9 cellular contexts compared by ENCODE assay signal in genomic region chr17:59331929-59332889, GRCh38. TPM values are rescaled to one million over a fixed set of nuclear protein-coding genes. Genes with fewer than 3 reads are reported as not detected.
DNase-seq lines count a peak whose midpoint lies in the region; ATAC-seq, FAIRE-seq and TF ChIP-seq lines count a peak whose summit lies in the region.
"Had no signal": no experiment of that assay in that cellular context is flagged by ENCODE, and none has a peak within 500 bp of the region (broad histone marks: within the 10 kb centered on the region; RNA-seq: fewer than 3 reads in every experiment).

No MANE protein-coding gene starts in this region.

- H3K79me2 ChIP-seq in DOHH2 (ENCODE audit: control insufficient read depth, low read length) (no peaks in the 10 kb centered on the region), GM12878 (ENCODE audit: control insufficient read depth, insufficient read depth, low read length) (peaks cover 3% of the 10 kb centered on the region)

- TF ChIP-seq RAD21 in GM12878 (IDR thresholded peaks at IDR 0.05; ENCODE audit: insufficient read depth, low read depth, low read length), result no peak

- no peak for TF ChIP-seq POLR2A in GM12878 (IDR thresholded peaks at IDR 0.05; ENCODE audit: low read depth, low read length)

- ATAC-seq in Panc1 (peak; percentile 10; the same call in 1 of the 2 replicates), GM12878 (peak; percentile 23), HG03439 (IDR thresholded peaks at IDR 0.05; ENCODE audit: unreplicated experiment) (no peak)

- H3F3A ChIP-seq in DOHH2 (ENCODE audit: control insufficient read depth, insufficient read depth), result peaks cover 11% of the 10 kb centered on the region

- no peak for TF ChIP-seq EP300 in GM12878 (IDR thresholded peaks at IDR 0.05; ENCODE audit: borderline replicate concordance in 1 of 2, control insufficient read depth in 1 of 2, low read depth in 2 of 2, low read length in 2 of 2)

- intact Hi-C loops in Panc1 (cut with micrococcal nuclease; ENCODE audit: unreplicated experiment), result no loop called here
- intact Hi-C loops in GM12878 (cut with micrococcal nuclease; ENCODE audit: unreplicated experiment), result loop anchor here (5.0 kb wide), 1 partner anchor 40 kb away; no protein-coding TSS in a partner anchor

- peak overlapping the region; percentile 85 for H2AFZ ChIP-seq in GM12878 (ENCODE audit: control insufficient read depth, low read depth, low read length)

- no peaks in the 10 kb centered on the region for H3K9me2 ChIP-seq in DOHH2 (replicated peaks; ENCODE audit: control insufficient read depth, low read length)

- H3K4me3 ChIP-seq in DOHH2 (ENCODE audit: low read length), result peak overlapping the region; percentile 77
- H3K4me3 ChIP-seq in H7 (ENCODE audit: insufficient read depth, low read depth, low read length), result peak overlapping the region; percentile 68
- peak overlapping the region; percentile 51 to 57 for H3K4me3 ChIP-seq in Panc1 (ENCODE audit: low read depth in 2 of 2, low read length in 2 of 2)
- H3K4me3 ChIP-seq in GM12878, result peak overlapping the region; percentile 76
- H3K4me3 ChIP-seq in iPS-18a (ENCODE audit: low read length), result peak overlapping the region; percentile 63
- peak overlapping the region; percentile 90 for H3K4me3 ChIP-seq in skeletal muscle cell (ENCODE audit: low read depth, low read length)

- H3K27ac ChIP-seq in DOHH2 (ENCODE audit: low read depth, low read length) (no peak overlapping the region), Panc1 (ENCODE audit: low read length) (no peak overlapping the region), GM12878 (ENCODE audit: control insufficient read depth, insufficient read depth) (no peak overlapping the region), iPS-18a (ENCODE audit: low read length) (no peak overlapping the region)

- TF ChIP-seq CTCF in DOHH2 (IDR thresholded peaks at IDR 0.05; ENCODE audit: low read depth, low read length, poor library complexity, severe bottlenecking) (no peak), Panc1 (IDR thresholded peaks at IDR 0.05) (no peak), GM12878 (IDR thresholded peaks at IDR 0.05 in 2 of 3, conservative IDR thresholded peaks at IDR 0.05 in 1 of 3; ENCODE audit: control insufficient read depth in 2 of 3, extremely low read depth in 1 of 3, insufficient read depth in 1 of 3, low read depth in 3 of 3, low read length in 3 of 3) (no peak)

- RAD21 ChIA-PET in GM12878 (lab: Charles Lee; ENCODE audit: unreplicated experiment), result interaction anchor here (1.0 to 6.0 kb wide), 6 partner anchors 21 to 108 kb away, joined by 3 to 126 read pairs (median 6); no protein-coding TSS in a partner anchor

- H3K27me3 ChIP-seq in DOHH2 (ENCODE audit: control insufficient read depth, low read length) (peaks cover 36% of the 10 kb centered on the region), H7 (ENCODE audit: control insufficient read depth, insufficient read depth, low read length) (peaks cover 32% of the 10 kb centered on the region), Panc1 (ENCODE audit: control insufficient read depth, insufficient read depth, low read length) (peaks cover 4% of the 10 kb centered on the region; the same call in 1 of the 2 replicates), GM12878 (replicated peaks in 1 of 2; ENCODE audit: control insufficient read depth in 2 of 2, insufficient read depth in 2 of 2, low read length in 1 of 2) (peaks cover 0 to 7% of the 10 kb centered on the region in 2 experiments; a peak in 2 of 4 replicates), iPS-18a (ENCODE audit: control insufficient read depth, insufficient read depth, low read length) (peaks cover 33% of the 10 kb centered on the region)

- H3K9me3 ChIP-seq in DOHH2 (ENCODE audit: control insufficient read depth, insufficient read depth, low read length), result no peaks in the 10 kb centered on the region
- H3K9me3 ChIP-seq in Panc1 (ENCODE audit: control insufficient read depth, insufficient read depth, low read depth, low read length), result no peaks in the 10 kb centered on the region
- H3K9me3 ChIP-seq in GM12878 (replicated peaks; ENCODE audit: control insufficient read depth, insufficient read depth, low read length), result no peaks in the 10 kb centered on the region
- no peaks in the 10 kb centered on the region for H3K9me3 ChIP-seq in iPS-18a (ENCODE audit: control insufficient read depth, low read depth, low read length)

- H3K36me3 ChIP-seq in DOHH2 (ENCODE audit: control insufficient read depth, low read length) (no peaks in the 10 kb centered on the region), H7 (replicated peaks; ENCODE audit: control insufficient read depth, insufficient read depth, low read length) (no peaks in the 10 kb centered on the region), Panc1 (ENCODE audit: control insufficient read depth, insufficient read depth, low read length) (no peaks in the 10 kb centered on the region; the same call in 1 of the 2 replicates), GM12878 (ENCODE audit: control insufficient read depth in 2 of 2, insufficient read depth in 2 of 2, low read length in 1 of 2) (no peaks in the 10 kb centered on the region), iPS-18a (ENCODE audit: control insufficient read depth, low read depth, low read length) (no peaks in the 10 kb centered on the region)

- CTCF ChIA-PET in Panc1 (lab: Charles Lee) (no interaction called here), GM12878 (lab: Yijun Ruan, JAX) (interaction anchor here (0.9 to 6.9 kb wide), 6 partner anchors 22 to 108 kb away, joined by 3 to 53 read pairs (median 4); no protein-coding TSS in a partner anchor)

- POLR2A ChIA-PET in Panc1 (lab: Charles Lee) (no interaction called here), GM12878 (lab: Charles Lee) (interaction anchor here (1.6 kb wide), 1 partner anchor 32 kb away, joined by 4 read pairs; no protein-coding TSS in a partner anchor)

- in situ Hi-C loops in Panc1 (cut with HindIII; ENCODE audit: low pct_unique_long_range_greater_than_20kb, low sequenced_read_pairs), result no loop called here
- in situ Hi-C loops in GM12878 (cut with MboI), result no loop called here

- H3K4me2 ChIP-seq in DOHH2 (ENCODE audit: low read length), result peak overlapping the region; percentile 90
- H3K4me2 ChIP-seq in GM12878 (ENCODE audit: control insufficient read depth, insufficient read depth), result peak overlapping the region; percentile 93

- 1% methylated on average over 62 of the region's 96 CpGs for WGBS in GM12878 (ENCODE audit: insufficient coverage, insufficient replicate concordance, low lambda C conversion rate, missing lambda C conversion rate)

- H3K9ac ChIP-seq in GM12878 (ENCODE audit: control insufficient read depth, insufficient read depth, low read length) (peak overlapping the region; percentile 49), iPS-18a (ENCODE audit: low read length) (no peak overlapping the region)

- DNase-seq in H7 (peak; percentile 76), Panc1 (ENCODE audit: low read depth, low spot score) (no peak), GM12878 (ENCODE audit: low read depth, low spot score) (no peak), skeletal muscle cell (ENCODE audit: low read depth) (no peak), amniotic stem cell (lab: John Stamatoyannopoulos, UW) (no peak)

- BruUV-seq in Panc1 (replicated peaks; lab: Mats Ljungman, UMichigan) (no TSS peak), GM12878 (replicated peaks; lab: Mats Ljungman, UMichigan) (no TSS peak)

- H3K4me1 ChIP-seq in DOHH2 (ENCODE audit: control insufficient read depth, low read length), result peaks cover 46% of the 10 kb centered on the region
- H3K4me1 ChIP-seq in Panc1 (ENCODE audit: control insufficient read depth, insufficient read depth, low read length), result peaks cover 9% of the 10 kb centered on the region
- peaks cover 17% of the 10 kb centered on the region for H3K4me1 ChIP-seq in GM12878 (ENCODE audit: control insufficient read depth, insufficient read depth, low read length)
- peaks cover 10% of the 10 kb centered on the region for H3K4me1 ChIP-seq in iPS-18a (ENCODE audit: control insufficient read depth, low read depth, low read length)

- FAIRE-seq in GM12878 (lab: Jason Lieb, UNC), result no peak
- FAIRE-seq: TTC549 had no signal

- SMC1A ChIA-PET in GM12878 (lab: Charles Lee; ENCODE audit: uncharacterized antibody, unreplicated experiment), result interaction anchor here (0.7 to 2.8 kb wide), 11 partner anchors 15 to 107 kb away, joined by 3 to 11 read pairs (median 3); no protein-coding TSS in a partner anchor

- H4K20me1 ChIP-seq in DOHH2 (ENCODE audit: control insufficient read depth, insufficient read depth, low read depth, low read length), result no peaks in the 10 kb centered on the region
- H4K20me1 ChIP-seq in GM12878 (ENCODE audit: control insufficient read depth, insufficient read depth), result no peaks in the 10 kb centered on the region; the same call in 1 of the 2 replicates

TF ChIP-seq in GM12878, 131 proteins besides CTCF, POLR2A, EP300 and RAD21 (continues in another document):
- 0 out of 2 replicates have a peak, but pooled peaks have one; percentile 13 for TF ChIP-seq RB1 (IDR thresholded peaks at IDR 0.05; ENCODE audit: borderline replicate concordance)
- no peak for TF ChIP-seq TBL1XR1 (IDR thresholded peaks at IDR 0.05; ENCODE audit: low read depth, low read length)

RNA-seq across cellular contexts. Expression of gene YPEL2, which starts 0.8 kb away (rescaled TPM):
- total RNA-seq in H7 (2014; rRNA removed; shearing (Covaris generic)), result 0.63 and 2.4 TPM in 2 replicates
- total RNA-seq in Panc1 (2021; ENCODE audit: unreplicated experiment) (1.1 TPM), GM12878 (2014; rRNA removed) (0.45 and 0.71 TPM in 2 replicates), GM12878 (2014; rRNA removed; fragmentation: Illumina TruSeq; extraction: Trizol) (0.63 and 0.64 TPM in 2 replicates), GM12878 (2021) (0.69 and 0.92 TPM in 2 replicates)
- polyA plus RNA-seq in Panc1 (2012; ENCODE audit: insufficient read length), result 1.4 TPM
- 23.6 and 27.1 TPM in 2 replicates for total RNA-seq in GM12878 (2013; cell fraction: nucleolus; rRNA removed)
- 1.5 TPM for polyA plus RNA-seq in GM12878 (2011; ENCODE audit: low read depth)
- polyA plus RNA-seq in GM12878 (2011; rRNA removed) (8.1 and 8.3 TPM in 2 replicates), GM12878 (2014; fragmentation: Illumina TruSeq; extraction: Trizol) (0.55 and 0.76 TPM in 2 replicates), GM12878 (2014; fragmentation: Nextera tagmentation; extraction: Ambion mirVana) (under 1 TPM; 0.11 to 0.18 TPM), GM12878 (2014; rRNA removed) (0.41 and 0.47 TPM in 2 replicates), GM12878 (2016; fragmentation: Nextera tagmentation; extraction: Ambion mirVana) (under 1 TPM; 0.15 to 0.51 TPM)
- polyA plus RNA-seq in GM12878 (2011; cell fraction: cytosol; rRNA removed), result 4.7 and 6.4 TPM in 2 replicates
- 4.7 and 7.8 TPM in 2 replicates for polyA plus RNA-seq in GM12878 (2011; cell fraction: nucleus; rRNA removed)
- polyA plus RNA-seq in GM12878 (2012), result 2.3 and 2.6 TPM in 2 replicates
- polyA minus RNA-seq in GM12878 (2011; rRNA and poly(A)+ RNA removed), result 7.1 and 12.7 TPM in 2 replicates
- polyA minus RNA-seq in GM12878 (2011; cell fraction: cytosol; rRNA and poly(A)+ RNA removed), result 2.5 and 3.2 TPM in 2 replicates
- 5.4 and 5.7 TPM in 2 replicates for polyA minus RNA-seq in GM12878 (2011; cell fraction: nucleus; rRNA and poly(A)+ RNA removed)
